ENCODE assay signal across 1 cellular context in the genomic region with DNA sequence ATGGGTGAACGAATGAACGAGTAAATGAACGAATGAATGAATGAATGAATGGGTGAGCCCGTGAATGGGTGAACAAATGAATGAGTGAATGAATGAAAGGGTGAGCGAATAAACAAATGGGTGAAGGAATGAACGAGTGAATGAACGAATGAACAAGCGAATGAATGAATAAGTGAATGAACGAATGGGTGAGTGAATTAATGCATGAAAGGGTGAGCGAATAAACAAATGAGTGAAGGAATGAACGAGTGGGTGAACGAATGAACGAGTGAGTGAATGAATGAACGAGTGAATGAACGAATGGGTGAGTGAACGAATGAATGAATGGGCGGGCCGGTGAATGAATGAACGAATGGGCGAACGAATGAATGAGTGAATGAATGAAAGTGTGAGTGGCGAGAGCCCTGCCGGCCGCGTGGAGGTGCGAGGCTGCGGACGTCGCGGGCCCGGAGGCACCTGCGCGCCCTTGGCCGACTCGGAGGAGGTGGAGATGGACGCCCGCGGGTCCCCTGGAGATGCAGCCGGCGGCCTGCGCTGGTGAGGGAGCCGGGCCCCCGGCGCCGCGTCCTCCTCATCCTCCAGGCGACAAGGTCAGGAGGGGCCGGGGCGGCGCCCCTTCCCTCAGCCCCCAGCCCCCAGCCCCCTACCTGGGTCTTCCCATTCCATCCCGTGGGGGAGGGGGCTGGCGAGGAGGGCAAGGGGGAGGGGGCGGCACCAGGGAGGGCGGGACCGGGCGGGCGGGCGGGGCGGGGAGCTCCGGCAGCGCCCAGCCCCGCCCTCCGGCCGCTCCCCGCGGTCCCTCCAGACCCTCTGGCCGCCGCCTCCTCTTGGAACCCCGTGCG.
TF ChIP-seq lines count a peak whose summit lies in the region.

No MANE protein-coding gene starts in this region.

TF ChIP-seq in K562, 482 proteins besides CTCF, POLR2A, EP300 and RAD21 (continued from another document):
- TF ChIP-seq, protein P1, sequence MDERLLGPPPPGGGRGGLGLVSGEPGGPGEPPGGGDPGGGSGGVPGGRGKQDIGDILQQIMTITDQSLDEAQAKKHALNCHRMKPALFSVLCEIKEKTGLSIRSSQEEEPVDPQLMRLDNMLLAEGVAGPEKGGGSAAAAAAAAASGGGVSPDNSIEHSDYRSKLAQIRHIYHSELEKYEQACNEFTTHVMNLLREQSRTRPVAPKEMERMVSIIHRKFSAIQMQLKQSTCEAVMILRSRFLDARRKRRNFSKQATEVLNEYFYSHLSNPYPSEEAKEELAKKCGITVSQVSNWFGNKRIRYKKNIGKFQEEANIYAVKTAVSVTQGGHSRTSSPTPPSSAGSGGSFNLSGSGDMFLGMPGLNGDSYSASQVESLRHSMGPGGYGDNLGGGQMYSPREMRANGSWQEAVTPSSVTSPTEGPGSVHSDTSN (CRISPR knock-in tag; IDR thresholded peaks at IDR 0.05; ENCODE audit: low read depth): no peak
- TF ChIP-seq, protein P1 (tag; conservative IDR thresholded peaks at IDR 0.05; ENCODE audit: low read depth): no peak
- TF ChIP-seq GATA2 (CRISPR knock-in tag; IDR thresholded peaks at IDR 0.05) (no peak), RHOXF2B (CRISPR knock-in tag; conservative IDR thresholded peaks at IDR 0.05) (no peak), BCOR (IDR thresholded peaks at IDR 0.05) (peak; percentile 94)
- TF ChIP-seq, protein P2, sequence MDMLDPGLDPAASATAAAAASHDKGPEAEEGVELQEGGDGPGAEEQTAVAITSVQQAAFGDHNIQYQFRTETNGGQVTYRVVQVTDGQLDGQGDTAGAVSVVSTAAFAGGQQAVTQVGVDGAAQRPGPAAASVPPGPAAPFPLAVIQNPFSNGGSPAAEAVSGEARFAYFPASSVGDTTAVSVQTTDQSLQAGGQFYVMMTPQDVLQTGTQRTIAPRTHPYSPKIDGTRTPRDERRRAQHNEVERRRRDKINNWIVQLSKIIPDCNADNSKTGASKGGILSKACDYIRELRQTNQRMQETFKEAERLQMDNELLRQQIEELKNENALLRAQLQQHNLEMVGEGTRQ (CRISPR knock-in tag; IDR thresholded peaks at IDR 0.05): no peak
